In genomic region chr22:39175127-39176066, GRCh38 we compare ENCODE assay signal across 11 cellular contexts. TPM values are rescaled to one million over a fixed set of nuclear protein-coding genes. Genes with fewer than 3 reads are reported as not detected.
DNase-seq lines count a peak whose midpoint lies in the region; ATAC-seq and TF ChIP-seq lines count a peak whose summit lies in the region.
"Had no signal": no experiment of that assay in that cellular context is flagged by ENCODE, and none has a peak within 500 bp of the region (broad histone marks: within the 10 kb centered on the region; RNA-seq: fewer than 3 reads in every experiment).

No MANE protein-coding gene starts in this region.

- H3K4me1 Mint-ChIP-seq in activated naive CD4-positive, alpha-beta T cell treated with anti-CD3 and anti-CD28 coated beads, Interleukin-2, amount 10 ng/mL, durations not matched to agents 7 days and 5 days: peaks cover 53% of the 10 kb centered on the region

- no peak for DNase-seq in activated naive CD4-positive, alpha-beta T cell treated with anti-CD3 and anti-CD28 coated beads, Interleukin-2, amount 10 ng/mL, durations not matched to agents 7 days and 5 days
- DNase-seq in activated naive CD4-positive, alpha-beta T cell (lab: John Stamatoyannopoulos, UW): no peak
- DNase-seq in ecto neural progenitor cell (ENCODE audit: low spot score) (peak; percentile 65), upper lobe of left lung (peak in 1 of 2 donors; percentile 74), RPMI8226 (no peak), NCI-H524 treated with DMSO at 0.1 percent for 48 hours (lab: John Stamatoyannopoulos, UW) (no peak)
- DNase-seq: NCI-H1436 treated with DMSO at 0.1 percent for 48 hours had no signal

- no peaks in the 10 kb centered on the region for H3K36me3 Mint-ChIP-seq in activated naive CD4-positive, alpha-beta T cell treated with anti-CD3 and anti-CD28 coated beads, Interleukin-2, amount 10 ng/mL, durations not matched to agents 7 days and 5 days

- 54 to 82% methylated on average over 5 to 22 of the region's 22 CpGs for WGBS in upper lobe of left lung, 2 donors

- TF ChIP-seq POLR2A in upper lobe of left lung (IDR thresholded peaks at IDR 0.05): no peak

- H3K27ac Mint-ChIP-seq in activated naive CD4-positive, alpha-beta T cell treated with anti-CD3 and anti-CD28 coated beads, Interleukin-2, amount 10 ng/mL, durations not matched to agents 7 days and 5 days: peak overlapping the region; percentile 45

- peaks cover 5% of the 10 kb centered on the region for H3K27me3 Mint-ChIP-seq in activated naive CD4-positive, alpha-beta T cell treated with anti-CD3 and anti-CD28 coated beads, Interleukin-2, amount 10 ng/mL, durations not matched to agents 7 days and 5 days
- H3K27me3 Mint-ChIP-seq: activated CD4-positive, alpha-beta T cell treated with anti-CD3 and anti-CD28 coated beads for 36 hours had no signal

- H3K4me3 ChIP-seq in muscle layer of colon (ENCODE audit: low read depth in 1 of 2, low read length in 2 of 2) (peak overlapping the region in 1 of 2 donors; percentile 16), upper lobe of left lung (no peak overlapping the region)

- H3K27ac ChIP-seq in muscle layer of colon (ENCODE audit: low read depth, low read length) (peak overlapping the region; percentile 61), upper lobe of left lung (peak overlapping the region; percentile 84 to 93 (median 88))
- H3K27ac ChIP-seq: C4-2B had no signal

- H3K36me3 ChIP-seq in muscle layer of colon (ENCODE audit: insufficient read depth, low read length) (no peaks in the 10 kb centered on the region), upper lobe of left lung (no peaks in the 10 kb centered on the region)

- TF ChIP-seq EP300 in upper lobe of left lung (IDR thresholded peaks at IDR 0.05): no peak

- H3K9me3 Mint-ChIP-seq in activated naive CD4-positive, alpha-beta T cell treated with anti-CD3 and anti-CD28 coated beads, Interleukin-2, amount 10 ng/mL, durations not matched to agents 7 days and 5 days: no peaks in the 10 kb centered on the region

- H3K4me1 ChIP-seq in muscle layer of colon (ENCODE audit: insufficient read depth, low read length): peaks cover 46% of the 10 kb centered on the region
- peaks cover 66 to 91% (median 83%) of the 10 kb centered on the region in 4 donors for H3K4me1 ChIP-seq in upper lobe of left lung

- H3K9me3 ChIP-seq in muscle layer of colon (ENCODE audit: low read length) (no peaks in the 10 kb centered on the region), upper lobe of left lung (no peaks in the 10 kb centered on the region)

- ATAC-seq in upper lobe of left lung (ENCODE audit: low FRiP score in 2 of 2) (peak in 1 of 2 donors; percentile 4), GM18858 (IDR thresholded peaks at IDR 0.05; ENCODE audit: unreplicated experiment) (no peak)

- no peak for TF ChIP-seq CTCF in upper lobe of left lung (IDR thresholded peaks at IDR 0.05)

- no peak overlapping the region for H3K4me3 Mint-ChIP-seq in activated naive CD4-positive, alpha-beta T cell treated with anti-CD3 and anti-CD28 coated beads, Interleukin-2, amount 10 ng/mL, durations not matched to agents 7 days and 5 days

- CTCF ChIA-PET in activated naive CD4-positive, alpha-beta T cell treated with anti-CD3 and anti-CD28 coated beads, Interleukin-2, amount 10 ng/mL, durations not matched to agents 7 days and 5 days (lab: Charles Lee): interaction anchor here (0.8 to 6.5 kb wide), 4 partner anchors 41 to 141 kb away, joined by 3 to 134 read pairs (median 8); no protein-coding TSS in a partner anchor

- no peak overlapping the region for H3K9ac ChIP-seq in muscle layer of colon (ENCODE audit: low read length)

- H3K27me3 ChIP-seq in muscle layer of colon (ENCODE audit: control insufficient read depth in 1 of 2, insufficient read depth in 2 of 2, low read length in 2 of 2) (no peaks in the 10 kb centered on the region), upper lobe of left lung (no peaks in the 10 kb centered on the region)

RNA-seq across cellular contexts. Expression of gene CBX7, which starts 22.9 kb away (rescaled TPM):
- total RNA-seq in upper lobe of left lung: 100 to 1,000 TPM in 1 of 6 donors, 10 to 100 TPM in 5; 51.5 to 145 (median 60.6) TPM
